In the genomic region with DNA sequence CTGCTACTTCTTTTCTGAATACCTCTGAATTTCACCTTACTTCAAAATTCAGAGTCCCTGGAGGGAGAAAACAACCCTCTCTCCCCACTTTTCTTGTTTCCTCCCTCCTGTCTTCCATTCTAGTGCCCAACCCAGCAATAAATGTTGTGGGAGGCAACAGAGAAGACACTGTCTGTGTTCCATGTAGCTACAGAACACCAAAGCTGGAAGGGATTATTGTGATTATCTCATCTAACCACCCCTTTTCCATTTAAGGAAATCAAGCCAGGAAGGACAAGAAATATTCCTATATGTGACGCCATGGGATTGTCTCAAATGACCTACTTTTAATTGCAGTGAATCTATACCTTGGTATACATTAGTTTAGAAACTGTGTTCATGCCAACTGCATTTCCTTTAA, we compare ENCODE assay signal across 23 cellular contexts.
A peak's percentile ranks its signal among the peaks of the same experiment; 100 is the strongest.
DNase-seq lines count a peak whose midpoint lies in the region; ATAC-seq and FAIRE-seq lines count a peak whose summit lies in the region.
"Had no signal": no experiment of that assay in that cellular context is flagged by ENCODE, and none has a peak within 500 bp of the region (broad histone marks: within the 10 kb centered on the region; RNA-seq: fewer than 3 reads in every experiment).

No MANE protein-coding gene starts in this region.

- H3K79me1 ChIP-seq in trophoblast cell (ENCODE audit: low read length) = peaks cover 10% of the 10 kb centered on the region

- H3K36me3 ChIP-seq in trophoblast cell (ENCODE audit: control insufficient read depth in 1 of 2, insufficient read depth in 2 of 2, low read length in 2 of 2) = no peaks in the 10 kb centered on the region
- H3K36me3 ChIP-seq: left ventricle myocardium inferior, pancreas, right lobe of liver had no signal

- no peak overlapping the region for H3K27ac ChIP-seq in trophoblast cell (ENCODE audit: low read depth, low read length)
- H3K27ac ChIP-seq: left ventricle myocardium inferior, pancreas, right lobe of liver had no signal

- H3K9me3 ChIP-seq in trophoblast cell (ENCODE audit: insufficient read depth, low read depth, low read length) = no peaks in the 10 kb centered on the region
- H3K9me3 ChIP-seq: pancreas, right lobe of liver had no signal

- no peak for ATAC-seq in HG02571 (IDR thresholded peaks at IDR 0.05; ENCODE audit: unreplicated experiment)
- ATAC-seq in HG02885 (IDR thresholded peaks at IDR 0.05; ENCODE audit: poor library complexity, unreplicated experiment) = no peak
- ATAC-seq: pancreas, right lobe of liver had no signal

- H4K8ac ChIP-seq in trophoblast cell (ENCODE audit: low read depth, low read length) = no peak overlapping the region

- WGBS in trophoblast cell (ENCODE audit: extremely low coverage, insufficient coverage, insufficient read length) = no CpG with 5 or more reads among the region's 1 CpG

- H3K79me2 ChIP-seq in trophoblast cell (ENCODE audit: control insufficient read depth, insufficient read depth, low read length, poor library complexity) = no peaks in the 10 kb centered on the region

- no peak overlapping the region for H3K4ac ChIP-seq in trophoblast cell (ENCODE audit: low read depth, low read length)

- H2AK5ac ChIP-seq in trophoblast cell (ENCODE audit: low read length) = no peak overlapping the region

- peak overlapping the region; percentile 75 for H2BK120ac ChIP-seq in trophoblast cell (ENCODE audit: insufficient read depth, low read length, poor library complexity)

- no peak overlapping the region for H4K12ac ChIP-seq in trophoblast cell (ENCODE audit: low read depth, low read length)

- no peak overlapping the region for H2BK5ac ChIP-seq in trophoblast cell (ENCODE audit: low read depth, low read length, poor library complexity)

- no peak overlapping the region for H3K4me2 ChIP-seq in trophoblast cell (ENCODE audit: low read length)

- H3K18ac ChIP-seq in trophoblast cell (ENCODE audit: low read length) = no peak overlapping the region

- H3K4me1 ChIP-seq in trophoblast cell (ENCODE audit: control insufficient read depth in 1 of 2, insufficient read depth in 2 of 2, low read length in 2 of 2) = peaks cover 5 to 7% of the 10 kb centered on the region in 2 experiments
- H3K4me1 ChIP-seq: left ventricle myocardium inferior, pancreas had no signal

- no peak overlapping the region for H4K91ac ChIP-seq in trophoblast cell (ENCODE audit: low read depth, low read length)

- no peak overlapping the region for H3K4me3 ChIP-seq in trophoblast cell (ENCODE audit: low read depth, low read length)
- H3K4me3 ChIP-seq: left ventricle myocardium inferior, pancreas, right lobe of liver had no signal

- H2AFZ ChIP-seq in trophoblast cell (ENCODE audit: insufficient read depth, low read length, poor library complexity) = no peak overlapping the region

- peak overlapping the region; percentile 54 for H2BK12ac ChIP-seq in trophoblast cell (ENCODE audit: low read length)

- no peak overlapping the region for H3K23ac ChIP-seq in trophoblast cell (ENCODE audit: low read length)

- FAIRE-seq in TTC549 (lab: Jason Lieb, UNC) = peak; percentile 98
- FAIRE-seq: endometrium, H1, pancreas had no signal

- peak; percentile 73 for DNase-seq in EH (ENCODE audit: low read depth)
- DNase-seq in fibroblast of peridontal ligament (ENCODE audit: extremely low read depth) = peak; percentile 65
- no peak for DNase-seq in trophoblast cell
- DNase-seq in 8988T = no peak
- no peak for DNase-seq in activated gamma-delta T cell (lab: John Stamatoyannopoulos, UW)
- DNase-seq: activated CD4-positive, alpha-beta T cell treated with anti-CD3 and anti-CD28 coated beads for 4 hours; activated naive CD4-positive, alpha-beta T cell; activated T-cell treated with anti-CD3 and anti-CD28 coated beads, Interleukin-2, amount 50 U/mL, for 24 hours; AML-193; amniotic stem cell; caudate nucleus; dermis blood vessel endothelial cell; Karpas-422; left ventricle myocardium inferior; NCI-H187; pancreas; right lobe of liver; T-helper 2 cell had no signal

- H3K14ac ChIP-seq in trophoblast cell (ENCODE audit: low read length) = peak overlapping the region; percentile 40

- no peak overlapping the region for H3K9ac ChIP-seq in trophoblast cell (ENCODE audit: low read length)

- H3K27me3 ChIP-seq in trophoblast cell (ENCODE audit: insufficient read depth, low read length) = no peaks in the 10 kb centered on the region
- H3K27me3 ChIP-seq: right lobe of liver had no signal

Comparison
In these comparisons a context has a peak if more than half of its experiments do, and no peak if none do; other contexts are left out.
1. DNase-seq: peak in EH (single experiment) and fibroblast of peridontal ligament (single experiment); none in trophoblast cell (0 of 2), 8988T (single experiment) and activated gamma-delta T cell (single experiment).